In genomic region chr2:238906254-238906935, GRCh38 we compare ENCODE assay signal across 26 cellular contexts. TPM values are rescaled to one million over a fixed set of nuclear protein-coding genes. Genes with fewer than 3 reads are reported as not detected.
DNase-seq lines count a peak whose midpoint lies in the region; ATAC-seq, FAIRE-seq and TF ChIP-seq lines count a peak whose summit lies in the region.
"Had no signal": no experiment of that assay in that cellular context is flagged by ENCODE, and none has a peak within 500 bp of the region (broad histone marks: within the 10 kb centered on the region; RNA-seq: fewer than 3 reads in every experiment).

No MANE protein-coding gene starts in this region.

- H3K9me3 Mint-ChIP-seq in nephron (no peaks in the 10 kb centered on the region), type B pancreatic cell (no peaks in the 10 kb centered on the region), osteocyte (ENCODE audit: unreplicated experiment) (no peaks in the 10 kb centered on the region)
- H3K9me3 Mint-ChIP-seq: GM23338 had no signal

- no peak overlapping the region for H3K18ac ChIP-seq in H1 (ENCODE audit: extremely low read depth, low read length)

- peaks cover 0 to 23% of the 10 kb centered on the region in 2 experiments for H4K20me1 ChIP-seq in H1 (replicated peaks in 1 of 2; ENCODE audit: control insufficient read depth in 1 of 2, insufficient read depth in 2 of 2, low read length in 2 of 2)

- 91% methylated on average over 20 of the region's 20 CpGs; no CpG with 5 or more reads in 1 of the 2 experiments for WGBS in H1 (ENCODE audit: extremely low coverage in 1 of 2, insufficient coverage in 1 of 2, insufficient read length in 1 of 2, insufficient replicate concordance in 2 of 2, low coverage in 1 of 2, low lambda C conversion rate in 2 of 2, missing lambda C conversion rate in 1 of 2), 2 experiments

- H3K27me3 Mint-ChIP-seq in nephron (ENCODE audit: low read depth): peaks cover 6% of the 10 kb centered on the region
- peaks cover 3% of the 10 kb centered on the region for H3K27me3 Mint-ChIP-seq in type B pancreatic cell
- H3K27me3 Mint-ChIP-seq in osteocyte (ENCODE audit: unreplicated experiment): no peaks in the 10 kb centered on the region
- H3K27me3 Mint-ChIP-seq: B cell; CD4-positive, CD25-positive, alpha-beta regulatory T cell had no signal

- no peaks in the 10 kb centered on the region for H3K36me3 Mint-ChIP-seq in nephron (ENCODE audit: low read depth)
- H3K36me3 Mint-ChIP-seq in type B pancreatic cell: peaks cover 4% of the 10 kb centered on the region
- H3K36me3 Mint-ChIP-seq in osteocyte (ENCODE audit: unreplicated experiment): no peaks in the 10 kb centered on the region
- H3K36me3 Mint-ChIP-seq: CD4-positive, CD25-positive, alpha-beta regulatory T cell had no signal

- H3K4me1 Mint-ChIP-seq in nephron: peaks cover 19% of the 10 kb centered on the region
- peaks cover 19% of the 10 kb centered on the region for H3K4me1 Mint-ChIP-seq in type B pancreatic cell (ENCODE audit: unreplicated experiment)
- H3K4me1 Mint-ChIP-seq in osteocyte (ENCODE audit: unreplicated experiment): peaks cover 8% of the 10 kb centered on the region
- H3K4me1 Mint-ChIP-seq: B cell; CD4-positive, CD25-positive, alpha-beta regulatory T cell had no signal

- H3K36me3 ChIP-seq in H7 (replicated peaks; ENCODE audit: control insufficient read depth, insufficient read depth, low read length) (no peaks in the 10 kb centered on the region), H1 (ENCODE audit: control insufficient read depth in 2 of 4, insufficient read depth in 4 of 4, low read length in 3 of 4) (no peaks in the 10 kb centered on the region; a peak in 1 of 8 replicates)

- peak overlapping the region in 2 of 3 experiments; percentile 18 to 69 for H3K27ac Mint-ChIP-seq in nephron
- H3K27ac Mint-ChIP-seq in type B pancreatic cell: no peak overlapping the region
- H3K27ac Mint-ChIP-seq in osteocyte (ENCODE audit: unreplicated experiment): no peak overlapping the region
- H3K27ac Mint-ChIP-seq: B cell; CD4-positive, CD25-positive, alpha-beta regulatory T cell; GM23338 had no signal

- POLR2A ChIA-PET in H1 (lab: Charles Lee; ENCODE audit: partially characterized antibody): no interaction called here

- no peak overlapping the region for H4K8ac ChIP-seq in H1 (ENCODE audit: extremely low read depth, insufficient read depth, low read length)

- CTCF ChIA-PET in H1 (lab: Charles Lee; ENCODE audit: partially characterized antibody): no interaction called here

- peak overlapping the region in 1 of 3 experiments; percentile 22 for H3K4me3 Mint-ChIP-seq in nephron
- peak overlapping the region; percentile 18 for H3K4me3 Mint-ChIP-seq in type B pancreatic cell
- no peak overlapping the region for H3K4me3 Mint-ChIP-seq in osteocyte (ENCODE audit: unreplicated experiment)
- H3K4me3 Mint-ChIP-seq: B cell; CD4-positive, CD25-positive, alpha-beta regulatory T cell; GM23338 had no signal

- H4K91ac ChIP-seq in H1 (replicated peaks; ENCODE audit: insufficient read length, low read length): no peak overlapping the region

- H3K4me1 ChIP-seq in H1 (replicated peaks in 1 of 4; ENCODE audit: control insufficient read depth in 3 of 4, insufficient read depth in 4 of 4, low read length in 3 of 4): peaks cover 0 to 4% (median 1%) of the 10 kb centered on the region in 4 experiments; a peak in 2 of 7 replicates
- H3K4me1 ChIP-seq: Caco-2 had no signal

- no peak overlapping the region for H2BK120ac ChIP-seq in H1 (replicated peaks; ENCODE audit: low read depth, low read length)

- no peak for FAIRE-seq in H1 (lab: Jason Lieb, UNC)
- FAIRE-seq: A549, GM12891, RCC 7860 had no signal

- no peak overlapping the region for H3K9ac ChIP-seq in H1 (replicated peaks in 1 of 4; ENCODE audit: extremely low read depth in 1 of 4, low read depth in 3 of 4, low read length in 3 of 4)

- H2AK5ac ChIP-seq in H1 (ENCODE audit: low read depth, low read length): no peak overlapping the region; the same call in 1 of the 2 replicates

- H3K56ac ChIP-seq in H1 (replicated peaks; ENCODE audit: insufficient read length, low read depth, low read length): no peak overlapping the region

- H3K27me3 ChIP-seq in H7 (ENCODE audit: control insufficient read depth, insufficient read depth, low read length) (no peaks in the 10 kb centered on the region), H1 (replicated peaks in 1 of 4; ENCODE audit: control insufficient read depth in 3 of 4, extremely low read depth in 1 of 4, insufficient read depth in 3 of 4, low read length in 3 of 4) (no peaks in the 10 kb centered on the region)
- H3K27me3 ChIP-seq: MG63, SJSA1 had no signal

- DNase-seq in H7 (peak; percentile 44), H1 (ENCODE audit: low read depth in 1 of 2, low spot score in 2 of 2) (no peak), type B pancreatic cell (ENCODE audit: extremely low spot score, unreplicated experiment) (no peak), hepatic stellate cell (ENCODE audit: low spot score) (no peak), osteocyte (ENCODE audit: extremely low spot score, unreplicated experiment) (no peak)
- DNase-seq: Caco-2; CD4-positive, CD25-positive, alpha-beta regulatory T cell; DMS 273 treated with DMSO at 0.1 percent for 48 hours; MG63; NCI-H1417; NCI-H1694 treated with DMSO at 0.1 percent for 48 hours; NCI-H2081 treated with DMSO at 0.1 percent for 48 hours; NCI-H2171 treated with DMSO at 0.1 percent for 48 hours; NCI-H446; NCI-H526 treated with DMSO at 0.1 percent for 48 hours; OCI-M1 had no signal

- no peak overlapping the region for H4K5ac ChIP-seq in H1 (ENCODE audit: insufficient read length, low read depth, low read length)

- TF ChIP-seq RAD21 in H1 (IDR thresholded peaks at IDR 0.05 in 1 of 2, conservative IDR thresholded peaks at IDR 0.05 in 1 of 2; ENCODE audit: low read depth in 2 of 2, low read length in 2 of 2): no peak

- no peak overlapping the region for H2BK5ac ChIP-seq in H1 (ENCODE audit: low read depth, low read length)

- H2BK12ac ChIP-seq in H1 (ENCODE audit: low read depth, low read length): 0 out of 2 replicates have a peak overlapping the region, but pooled peaks have one; percentile 23

- H2BK15ac ChIP-seq in H1 (ENCODE audit: low read length): no peak overlapping the region

- H3K79me2 ChIP-seq in H1 (ENCODE audit: control insufficient read depth in 1 of 2, insufficient read depth in 2 of 2, low read length in 2 of 2): no peaks in the 10 kb centered on the region

- H2BK20ac ChIP-seq in H1 (ENCODE audit: low read length): no peak overlapping the region

- no peak for TF ChIP-seq EP300 in H1 (IDR thresholded peaks at IDR 0.05; ENCODE audit: borderline replicate concordance in 1 of 2, low read depth in 2 of 2, low read length in 2 of 2)

- no peak for TF ChIP-seq POLR2A in H1 (IDR thresholded peaks at IDR 0.05; ENCODE audit: control extremely low read depth in 1 of 2, low read depth in 2 of 2, low read length in 2 of 2)

- H3K27ac ChIP-seq in H1 (ENCODE audit: low read depth, low read length): no peak overlapping the region; the same call in 1 of the 2 replicates
- H3K27ac ChIP-seq: A549, SJSA1 had no signal

- H3K4me3 ChIP-seq in H7 (ENCODE audit: insufficient read depth, low read depth, low read length) (no peak overlapping the region), H1 (ENCODE audit: extremely low read depth in 1 of 4, insufficient read depth in 2 of 4, low read depth in 3 of 4, low read length in 4 of 4) (no peak overlapping the region)
- H3K4me3 ChIP-seq: A549, GM23338, MG63, SJSA1 had no signal

- peaks cover 40% of the 10 kb centered on the region; the same call in 1 of the 2 replicates for H3K23me2 ChIP-seq in H1 (ENCODE audit: low read depth, low read length)

- no peak overlapping the region for H2AFZ ChIP-seq in H1 (ENCODE audit: low read length)
- H2AFZ ChIP-seq: GM23338 had no signal

- no peak overlapping the region for H3K23ac ChIP-seq in H1 (ENCODE audit: insufficient read length)

- ATAC-seq in GM18502 (IDR thresholded peaks at IDR 0.05; ENCODE audit: poor library complexity, unreplicated experiment): no peak
- ATAC-seq: HCT116, Right ventricle myocardium inferior had no signal

- no peak overlapping the region for H3K4ac ChIP-seq in H1 (replicated peaks; ENCODE audit: insufficient read length, low read depth, low read length)

- TF ChIP-seq CTCF in H1 (IDR thresholded peaks at IDR 0.05; ENCODE audit: control extremely low read depth in 1 of 3, insufficient read depth in 1 of 3, low read depth in 1 of 3, low read length in 3 of 3): no peak
- TF ChIP-seq CTCF in nephron (IDR thresholded peaks at IDR 0.05; ENCODE audit: unreplicated experiment in 3 of 3): no peak
- no peak for TF ChIP-seq CTCF in type B pancreatic cell (conservative IDR thresholded peaks at IDR 0.05)
- no peak for TF ChIP-seq CTCF in osteocyte (IDR thresholded peaks at IDR 0.05)

- no peak overlapping the region for H3K14ac ChIP-seq in H1 (ENCODE audit: insufficient read length)

- H3K79me1 ChIP-seq in H1 (ENCODE audit: low read depth, low read length): no peaks in the 10 kb centered on the region

- no peaks in the 10 kb centered on the region for H3K9me3 ChIP-seq in H1 (ENCODE audit: insufficient read depth in 2 of 2, low read depth in 1 of 2, low read length in 1 of 2)
- H3K9me3 ChIP-seq: A549, Caco-2, MG63 had no signal

- no peak overlapping the region for H3K4me2 ChIP-seq in H1 (ENCODE audit: insufficient read depth in 1 of 2, low read depth in 2 of 2, low read length in 2 of 2)
- H3K4me2 ChIP-seq: A549, GM23338 had no signal

RNA-seq across cellular contexts. Expression of gene TWIST2, which starts 58.5 kb away (rescaled TPM):
- total RNA-seq in H7 (2014; rRNA removed; shearing (Covaris generic)): 7.1 and 8.1 TPM in 2 replicates
- 2.1 and 2.6 TPM in 2 replicates for total RNA-seq in H1 (2021; fragmentation: NEBNext Ultra II Directional; extraction: Animal tissue kit (Norgen Biotek cat#: 25700))
- 4.3 and 5.4 TPM in 2 replicates for polyA plus RNA-seq in H1 (2011; rRNA removed)
- 4.8 TPM for polyA plus RNA-seq in H1 (2011; cell fraction: cytosol; rRNA removed)
- polyA plus RNA-seq in H1 (2011; cell fraction: nucleus; rRNA removed): 2.7 TPM
- 2.3 to 3.8 TPM (median 3.3 TPM) in 4 replicates for polyA plus RNA-seq in H1 (2012, experiment 1 of 2)
- polyA plus RNA-seq in H1 (2012, experiment 2 of 2): 4.1 TPM
- 2.4 TPM for polyA plus RNA-seq in H1 (2013, experiment 1 of 2)
- 2.4 TPM for polyA plus RNA-seq in H1 (2013, experiment 2 of 2)
- 0.93 and 1.2 TPM in 2 replicates for polyA minus RNA-seq in H1 (2011; rRNA and poly(A)+ RNA removed)
- polyA minus RNA-seq in H1 (2011; cell fraction: cytosol; rRNA and poly(A)+ RNA removed): 1.9 TPM
- 7.0 TPM for polyA minus RNA-seq in H1 (2011; cell fraction: nucleus; rRNA and poly(A)+ RNA removed)
- total RNA-seq in type B pancreatic cell (ENCODE audit: low replicate concordance): 0.95 and 27.3 TPM in 2 replicates
- 6.0 and 6.3 TPM in 2 replicates for total RNA-seq in osteocyte
- total RNA-seq: B cell; Caco-2; CD4-positive, CD25-positive, alpha-beta regulatory T cell had no signal
- polyA plus RNA-seq: CD4-positive, CD25-positive, alpha-beta regulatory T cell had no signal

Comparison
In these comparisons a context has a peak if more than half of its experiments do, and no peak if none do; other contexts are left out.
1. H3K27ac Mint-ChIP-seq: peak in nephron (2 of 3); none in type B pancreatic cell (single experiment) and osteocyte (single experiment).